9 cellular contexts compared by ENCODE assay signal in genomic region chr17:4229627-4230026, GRCh38. TPM values are rescaled to one million over a fixed set of nuclear protein-coding genes. Genes with fewer than 3 reads are reported as not detected.
A peak's percentile ranks its signal among the peaks of the same experiment; 100 is the strongest.
DNase-seq lines count a peak whose midpoint lies in the region; ATAC-seq, FAIRE-seq and TF ChIP-seq lines count a peak whose summit lies in the region.
"Had no signal": no experiment of that assay in that cellular context is flagged by ENCODE, and none has a peak within 500 bp of the region (broad histone marks: within the 10 kb centered on the region; RNA-seq: fewer than 3 reads in every experiment).

No MANE protein-coding gene starts in this region.

- H3K4me3 Mint-ChIP-seq in nephron progenitor cell, result no peak overlapping the region

- H3K27ac Mint-ChIP-seq in nephron progenitor cell, result peak overlapping the region; percentile 64

- DNase-seq in ACHN (peak; percentile 85), Panc1 (ENCODE audit: low read depth, low spot score) (no peak), esophagus muscularis mucosa (ENCODE audit: extremely low spot score) (peak; percentile 93), nephron progenitor cell (no peak), frontal cortex (ENCODE audit: low spot score in 2 of 2) (no peak), D721Med (ENCODE audit: insufficient read length, low spot score) (no peak), ecto neural progenitor cell (ENCODE audit: low spot score) (no peak)
- DNase-seq: NCI-H510A had no signal

- no peak for TF ChIP-seq POLR2A in esophagus muscularis mucosa (IDR thresholded peaks at IDR 0.05; ENCODE audit: low read depth)

- no peaks in the 10 kb centered on the region for H3K9me3 ChIP-seq in Panc1 (ENCODE audit: control insufficient read depth, insufficient read depth, low read depth, low read length)
- H3K9me3 ChIP-seq in esophagus muscularis mucosa, result no peaks in the 10 kb centered on the region

- H3K27ac ChIP-seq in Panc1 (ENCODE audit: low read length), result no peak overlapping the region
- peak overlapping the region; percentile 87 to 90 (median 88) for H3K27ac ChIP-seq in esophagus muscularis mucosa (replicated peaks in 1 of 4)

- H3K36me3 Mint-ChIP-seq in nephron progenitor cell (ENCODE audit: low read depth), result peaks cover 49% of the 10 kb centered on the region

- ATAC-seq in Panc1 (peak; percentile 68; the same call in 1 of the 2 replicates), GM19035 (IDR thresholded peaks at IDR 0.05; ENCODE audit: unreplicated experiment) (no peak)

- intact Hi-C loops in Panc1 (cut with micrococcal nuclease; ENCODE audit: unreplicated experiment), result no loop called here
- intact Hi-C loops in esophagus muscularis mucosa (cut with DNase I), result no loop called here

- in situ Hi-C loops in ACHN (cut with HindIII; ENCODE audit: low pct_ligation_motif_present, low pct_unique_long_range_greater_than_20kb, low sequenced_read_pairs) (no loop called here), Panc1 (cut with HindIII; ENCODE audit: low pct_unique_long_range_greater_than_20kb, low sequenced_read_pairs) (no loop called here)

- TF ChIP-seq EP300 in esophagus muscularis mucosa (IDR thresholded peaks at IDR 0.05), result no peak

- no peaks in the 10 kb centered on the region for H3K27me3 Mint-ChIP-seq in nephron progenitor cell (ENCODE audit: low read depth, poor library complexity)

- peaks cover 11% of the 10 kb centered on the region; the same call in 1 of the 2 replicates for H3K4me1 ChIP-seq in Panc1 (ENCODE audit: control insufficient read depth, insufficient read depth, low read length)
- peaks cover 53 to 70% (median 67%) of the 10 kb centered on the region in 4 donors for H3K4me1 ChIP-seq in esophagus muscularis mucosa

- H3K9me3 Mint-ChIP-seq in nephron progenitor cell, result no peaks in the 10 kb centered on the region

- POLR2A ChIA-PET in Panc1 (lab: Charles Lee), result no interaction called here

- FAIRE-seq in frontal cortex (lab: Jason Lieb, UNC) (no peak), D721Med (lab: Jason Lieb, UNC) (no peak)

- CTCF ChIA-PET in Panc1 (lab: Charles Lee), result interaction anchor here (1.4 to 1.5 kb wide), 2 partner anchors 20 to 30 kb away, joined by 3 to 4 read pairs; no protein-coding TSS in a partner anchor

- H3K4me3 ChIP-seq in Panc1 (ENCODE audit: low read depth in 2 of 2, low read length in 2 of 2) (no peak overlapping the region), esophagus muscularis mucosa (peak overlapping the region; percentile 6 to 40 (median 26))

- whole genome bisulfite sequencing in esophagus muscularis mucosa, result 28% methylated on average over 5 of the region's 5 CpGs

- H3K4me1 Mint-ChIP-seq in nephron progenitor cell, result peaks cover 3% of the 10 kb centered on the region

- H3K36me3 ChIP-seq in Panc1 (ENCODE audit: control insufficient read depth, insufficient read depth, low read length) (no peaks in the 10 kb centered on the region; the same call in 1 of the 2 replicates), esophagus muscularis mucosa (peaks cover 0 to 15% (median 3%) of the 10 kb centered on the region in 4 donors)

- H3K27me3 ChIP-seq in Panc1 (ENCODE audit: control insufficient read depth, insufficient read depth, low read length) (no peaks in the 10 kb centered on the region), esophagus muscularis mucosa (no peaks in the 10 kb centered on the region)

- TF ChIP-seq CTCF in Panc1 (IDR thresholded peaks at IDR 0.05), result no peak
- TF ChIP-seq CTCF in esophagus muscularis mucosa (IDR thresholded peaks at IDR 0.05), result no peak
- TF ChIP-seq CTCF in nephron progenitor cell (IDR thresholded peaks at IDR 0.05), result no peak
- TF ChIP-seq CTCF in D721Med (IDR thresholded peaks at IDR 0.05; ENCODE audit: insufficient read depth, missing control alignments), result no peak

- no TSS peak for BruUV-seq in Panc1 (replicated peaks; lab: Mats Ljungman, UMichigan)

RNA-seq across cellular contexts. Expression of gene ANKFY1, which starts 34.2 kb away (rescaled TPM):
- 38.6 TPM for total RNA-seq in Panc1 (2021; ENCODE audit: unreplicated experiment)
- polyA plus RNA-seq in Panc1 (2012; ENCODE audit: insufficient read length), result 27.3 TPM
- total RNA-seq in esophagus muscularis mucosa, result 10 to 100 TPM; 28.2 to 41.0 (median 36.7) TPM
- total RNA-seq in frontal cortex, result 33.0 TPM

Comparison
In these comparisons a context has a peak if more than half of its experiments do, and no peak if none do; other contexts are left out.
1. DNase-seq: peak in ACHN (single experiment) and esophagus muscularis mucosa (single experiment); none in Panc1 (single experiment), nephron progenitor cell (single experiment), frontal cortex (0 of 2), D721Med (single experiment) and ecto neural progenitor cell (single experiment).
2. H3K4me3 ChIP-seq: peak in esophagus muscularis mucosa (4 of 4); none in Panc1 (0 of 2).